19 cellular contexts compared by ENCODE assay signal in the genomic region with DNA sequence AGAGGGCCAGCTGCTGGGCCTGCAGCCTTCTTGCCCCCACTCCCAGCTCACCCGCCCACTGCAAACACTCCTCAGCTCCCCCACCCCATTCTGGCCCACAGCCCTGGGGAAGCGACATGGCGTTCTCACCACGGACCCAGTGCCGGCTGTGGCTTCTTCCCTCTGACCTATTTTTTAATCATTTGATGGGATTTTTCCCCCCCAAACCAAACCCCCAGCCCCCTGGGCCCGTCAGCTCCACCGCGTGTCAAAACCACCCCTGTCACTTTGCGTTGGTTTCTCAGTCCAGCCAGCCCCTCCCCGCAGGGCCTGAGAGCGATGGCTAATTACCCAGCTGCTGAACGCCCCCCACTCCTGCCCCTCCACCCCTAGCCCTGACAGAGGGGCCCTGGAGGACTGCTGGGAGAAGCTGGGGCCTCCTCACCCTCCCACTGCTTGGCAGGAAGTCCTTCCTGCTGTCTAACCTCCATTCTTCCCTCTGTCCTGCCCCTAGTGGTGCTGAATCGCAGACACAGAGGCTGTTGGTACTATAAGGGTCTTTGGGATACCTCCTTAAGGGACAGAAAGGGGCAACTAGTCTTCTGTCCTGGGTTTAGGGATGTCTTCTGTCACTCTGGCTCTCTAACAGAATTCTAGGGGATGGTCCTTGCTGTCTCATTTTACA. TPM values are rescaled to one million over a fixed set of nuclear protein-coding genes. Genes with fewer than 3 reads are reported as not detected.
DNase-seq lines count a peak whose midpoint lies in the region; ATAC-seq, FAIRE-seq and TF ChIP-seq lines count a peak whose summit lies in the region.
"Had no signal": no experiment of that assay in that cellular context is flagged by ENCODE, and none has a peak within 500 bp of the region (broad histone marks: within the 10 kb centered on the region; RNA-seq: fewer than 3 reads in every experiment).

No MANE protein-coding gene starts in this region.

- no peaks in the 10 kb centered on the region for H3K79me2 ChIP-seq in HepG2 (ENCODE audit: insufficient read depth, low read length)

- no peak for TF ChIP-seq POLR2A in HepG2 (IDR thresholded peaks at IDR 0.05; ENCODE audit: insufficient read depth in 1 of 2, low read depth in 2 of 2, low read length in 2 of 2)

- no peaks in the 10 kb centered on the region for H3K36me3 Mint-ChIP-seq in Caco-2 (ENCODE audit: insufficient read depth, unreplicated experiment)
- no peaks in the 10 kb centered on the region for H3K36me3 Mint-ChIP-seq in activated naive CD4-positive, alpha-beta T cell treated with anti-CD3 and anti-CD28 coated beads, Interleukin-2, amount 50 U/mL, for 72 hours
- H3K36me3 Mint-ChIP-seq: CD8-positive, alpha-beta T cell had no signal

- no peak for FAIRE-seq in HepG2 (lab: Jason Lieb, UNC)

- in situ Hi-C loops in HepG2 (cut with HindIII; ENCODE audit: extremely low pct_ligation_motif_present, low pct_unique_long_range_greater_than_20kb), result no loop called here

- H2AFZ ChIP-seq in HepG2 (ENCODE audit: low read length), result no peak overlapping the region
- H2AFZ ChIP-seq: PC-9 had no signal

- H3K4me2 ChIP-seq in HepG2 (ENCODE audit: low read depth, low read length), result no peak overlapping the region
- H3K4me2 ChIP-seq: PC-9 had no signal

- H3K4me1 Mint-ChIP-seq in Caco-2 (ENCODE audit: low read depth, unreplicated experiment), result no peaks in the 10 kb centered on the region

- intact Hi-C loops in Caco-2 (cut with micrococcal nuclease; ENCODE audit: unreplicated experiment), result no loop called here
- intact Hi-C loops in HepG2 (cut with micrococcal nuclease; ENCODE audit: unreplicated experiment), result no loop called here
- intact Hi-C loops in dorsolateral prefrontal cortex (cut with DNase I), result loop anchor here in 1 of 2 donors (1.0 to 10.0 kb wide), 2 partner anchors 32 to 59 kb away; no protein-coding TSS in a partner anchor

- H3K27ac ChIP-seq in HepG2 (ENCODE audit: extremely low read length, insufficient read depth, low read length) (no peak overlapping the region), dorsolateral prefrontal cortex (no peak overlapping the region)
- H3K27ac ChIP-seq: adrenal gland, left lung, PC-9, spleen had no signal

- H3K9me3 ChIP-seq in Caco-2, result no peaks in the 10 kb centered on the region
- no peaks in the 10 kb centered on the region for H3K9me3 ChIP-seq in HepG2 (ENCODE audit: low read length)
- H3K9me3 ChIP-seq: adrenal gland, left lung, spleen had no signal

- no peak for TF ChIP-seq RAD21 in HepG2 (CRISPR knock-in tag; IDR thresholded peaks at IDR 0.05)

- H3K4me1 ChIP-seq in Caco-2, result peaks cover 10% of the 10 kb centered on the region; the same call in 1 of the 2 replicates
- H3K4me1 ChIP-seq in HepG2 (ENCODE audit: insufficient read depth, low read length), result 0 out of 2 replicates have a peak, but pooled peaks cover 7% of the 10 kb centered on the region

- H3K27me3 ChIP-seq in Caco-2 (replicated peaks; ENCODE audit: control insufficient read depth, insufficient read depth, low read length), result peaks cover 5% of the 10 kb centered on the region
- H3K27me3 ChIP-seq in HepG2 (ENCODE audit: control insufficient read depth in 1 of 2, insufficient read depth in 2 of 2, low read length in 2 of 2), result peaks cover 29 to 94% of the 10 kb centered on the region in 2 experiments; a peak in 4 of 5 replicates
- H3K27me3 ChIP-seq in dorsolateral prefrontal cortex, result peaks cover 0 to 70% (median 40%) of the 10 kb centered on the region in 45 donors

- no peak overlapping the region for H3K27ac Mint-ChIP-seq in Caco-2 (ENCODE audit: unreplicated experiment)
- peak overlapping the region; percentile 85 to 100 for H3K27ac Mint-ChIP-seq in activated naive CD4-positive, alpha-beta T cell treated with anti-CD3 and anti-CD28 coated beads, Interleukin-2, amount 50 U/mL, for 72 hours
- H3K27ac Mint-ChIP-seq: activated B cell treated with CpG ODN at 0.5 μM for 24 hours; CD8-positive, alpha-beta T cell had no signal

- TF ChIP-seq EP300 in HepG2 (IDR thresholded peaks at IDR 0.05; ENCODE audit: low read depth in 2 of 2, low read length in 2 of 2) (no peak), HepG2 (CRISPR knock-in tag; IDR thresholded peaks at IDR 0.05; ENCODE audit: borderline replicate concordance) (no peak)

- H3K36me3 ChIP-seq in Caco-2 (ENCODE audit: control insufficient read depth, insufficient read depth, low read length) (no peaks in the 10 kb centered on the region), HepG2 (replicated peaks in 1 of 2; ENCODE audit: control insufficient read depth in 1 of 2, insufficient read depth in 2 of 2, low read length in 2 of 2) (no peaks in the 10 kb centered on the region)
- H3K36me3 ChIP-seq: adrenal gland, left lung, spleen had no signal

- ATAC-seq in activated naive CD4-positive, alpha-beta T cell treated with anti-CD3 and anti-CD28 coated beads, Interleukin-2, amount 50 U/mL, for 72 hours, result no peak
- no peak for ATAC-seq in HepG2
- ATAC-seq in GM21367 (IDR thresholded peaks at IDR 0.05; ENCODE audit: unreplicated experiment), result no peak
- ATAC-seq: CD8-positive, alpha-beta T cell; left lung had no signal

- POLR2A ChIA-PET in Caco-2 (lab: Charles Lee) (no interaction called here), HepG2 (lab: Yijun Ruan, JAX) (no interaction called here)

- CTCF ChIA-PET in Caco-2 (lab: Charles Lee), result interaction anchor here (1.4 kb wide), 1 partner anchor 7 kb away, joined by 5 read pairs; a partner anchor contains a TSS
- CTCF ChIA-PET in HepG2 (lab: Yijun Ruan, JAX; ENCODE audit: low intra/inter-chr PET ratio, low total read pairs), result no interaction called here

- DNase-seq in Caco-2 (no peak), HepG2 (ENCODE audit: low spot score) (no peak), dorsolateral prefrontal cortex (no peak)
- no peak for DNase-seq in activated naive CD4-positive, alpha-beta T cell treated with anti-CD3 and anti-CD28 coated beads, Interleukin-2, amount 50 U/mL, for 72 hours (ENCODE audit: low spot score in 2 of 2)
- DNase-seq in stimulated activated CD4-positive, alpha-beta T cell treated with anti-CD3 and anti-CD28 coated beads, Interleukin-4, amount 100 ng/mL, for 1 hour, result no peak
- DNase-seq: activated B cell treated with CpG ODN at 0.5 μM for 24 hours; activated CD8-positive, alpha-beta memory T cell treated with anti-CD3 and anti-CD28 coated beads, Interleukin-2, amount 50 U/mL, for 4 hours; adrenal gland; CD8-positive, alpha-beta T cell; hypothalamus; left lung; NCI-H146; PC-9; SW 1271 had no signal

- no peak overlapping the region for H3K4me3 Mint-ChIP-seq in Caco-2 (ENCODE audit: unreplicated experiment)
- H3K4me3 Mint-ChIP-seq: activated B cell treated with CpG ODN at 0.5 μM for 24 hours; CD8-positive, alpha-beta T cell had no signal

- H3K9ac ChIP-seq in HepG2 (ENCODE audit: insufficient read depth, low read depth, low read length), result no peak overlapping the region

- H4K20me1 ChIP-seq in HepG2 (ENCODE audit: insufficient read depth, low read length), result no peaks in the 10 kb centered on the region; the same call in 1 of the 2 replicates

- peaks cover 20% of the 10 kb centered on the region for H3K27me3 Mint-ChIP-seq in Caco-2 (ENCODE audit: insufficient read depth, unreplicated experiment)

- TF ChIP-seq CTCF in Caco-2 (IDR thresholded peaks at IDR 0.05; ENCODE audit: insufficient read depth in 1 of 2, low read depth in 1 of 2, low read length in 1 of 2, severe bottlenecking in 1 of 2, unreplicated experiment in 1 of 2), result peak; percentile 15 to 20
- 0 out of 2 replicates have a peak, but pooled peaks have one; percentile 30 for TF ChIP-seq CTCF in GM12874 (IDR thresholded peaks at IDR 0.05; ENCODE audit: insufficient read depth, low read depth, low read length)
- no peak for TF ChIP-seq CTCF in HepG2 (CRISPR knock-in tag; IDR thresholded peaks at IDR 0.05)
- TF ChIP-seq CTCF in dorsolateral prefrontal cortex (IDR thresholded peaks at IDR 0.05 in 54 of 56, conservative IDR thresholded peaks at IDR 0.05 in 2 of 56; ENCODE audit: low read depth in 1 of 56, partially characterized antibody in 56 of 56), result no peak

- H3K9me3 Mint-ChIP-seq in Caco-2 (ENCODE audit: unreplicated experiment), result no peaks in the 10 kb centered on the region
- no peaks in the 10 kb centered on the region for H3K9me3 Mint-ChIP-seq in activated naive CD4-positive, alpha-beta T cell treated with anti-CD3 and anti-CD28 coated beads, Interleukin-2, amount 50 U/mL, for 72 hours
- H3K9me3 Mint-ChIP-seq: activated B cell treated with CpG ODN at 0.5 μM for 24 hours; CD8-positive, alpha-beta T cell had no signal

- no peak overlapping the region for H3K4me3 ChIP-seq in Caco-2 (ENCODE audit: low read depth, low read length)
- no peak overlapping the region for H3K4me3 ChIP-seq in HepG2 (replicated peaks in 1 of 3; ENCODE audit: insufficient read depth in 1 of 3, low read depth in 2 of 3, low read length in 3 of 3)
- no peak overlapping the region for H3K4me3 ChIP-seq in dorsolateral prefrontal cortex
- H3K4me3 ChIP-seq: adrenal gland, left lung, PC-9, spleen had no signal

- no TSS peak for BruUV-seq in Caco-2 (replicated peaks; lab: Mats Ljungman, UMichigan)
- BruUV-seq in HepG2 (replicated peaks; lab: Mats Ljungman, UMichigan), result no TSS peak

- 37% methylated on average over 12 of the region's 13 CpGs for WGBS in HepG2 (ENCODE audit: low lambda C conversion rate)

RNA-seq across cellular contexts. Expression of a gene that starts 7.5 kb away (rescaled TPM):
- total RNA-seq in Caco-2 (2022), result not detected in 2 replicates
- total RNA-seq in activated naive CD4-positive, alpha-beta T cell treated with anti-CD3 and anti-CD28 coated beads, Interleukin-2, amount 50 U/mL, for 72 hours, result 10 to 100 TPM; 39.6 to 73.5 TPM
- total RNA-seq in HepG2 (2016; rRNA removed; fragmentation: Illumina TruSeq; extraction: Trizol), result not detected in 2 replicates
- not detected in 2 replicates for total RNA-seq in HepG2 (2016; cell fraction: cytosol; rRNA removed; fragmentation: Illumina TruSeq; extraction: Trizol; ENCODE audit: low read depth)
- total RNA-seq in HepG2 (2016; cell fraction: insoluble cytoplasmic fraction; rRNA removed; fragmentation: Illumina TruSeq; extraction: Trizol), result not detected in 2 replicates
- not detected in 2 replicates for total RNA-seq in HepG2 (2016; cell fraction: membrane; rRNA removed; fragmentation: Illumina TruSeq; extraction: Trizol)
- total RNA-seq in HepG2 (2016; cell fraction: nucleus; rRNA removed; fragmentation: Illumina TruSeq; extraction: Trizol), result not detected in 2 replicates
- not detected in 2 replicates for polyA plus RNA-seq in HepG2 (2011; rRNA removed)
- polyA plus RNA-seq in HepG2 (2011; cell fraction: cytosol; rRNA removed), result not detected in 2 replicates
- polyA plus RNA-seq in HepG2 (2011; cell fraction: nucleus; rRNA removed), result 0.08 TPM in 1 of 2 replicates, not detected in the other
- polyA plus RNA-seq in HepG2 (2012), result not detected in 2 replicates
- not detected in 2 replicates for polyA plus RNA-seq in HepG2 (2016; cell fraction: cytosol; fragmentation: Illumina TruSeq; extraction: Trizol; ENCODE audit: low read depth)
- not detected in 2 replicates for polyA plus RNA-seq in HepG2 (2016; cell fraction: insoluble cytoplasmic fraction; fragmentation: Illumina TruSeq; extraction: Trizol; ENCODE audit: low read depth)
- polyA plus RNA-seq in HepG2 (2016; cell fraction: membrane; fragmentation: Illumina TruSeq; extraction: Trizol; ENCODE audit: low read depth), result not detected in 2 replicates
- polyA plus RNA-seq in HepG2 (2016; cell fraction: nucleus; fragmentation: Illumina TruSeq; extraction: Trizol; ENCODE audit: insufficient read depth, low read depth), result not detected in 2 replicates
- polyA minus RNA-seq in HepG2 (2011; rRNA and poly(A)+ RNA removed; ENCODE audit: low replicate concordance), result not detected in 2 replicates
- not detected in 2 replicates for polyA minus RNA-seq in HepG2 (2011; cell fraction: cytosol; rRNA and poly(A)+ RNA removed)
- polyA minus RNA-seq in HepG2 (2011; cell fraction: nucleus; rRNA and poly(A)+ RNA removed), result not detected in 2 replicates
- total RNA-seq in dorsolateral prefrontal cortex, result under 1 TPM in 28 of 120 experiments, not detected in 92; 0.19 to 0.74 (median 0.39) TPM
- total RNA-seq: chondrocyte, epithelial cell of proximal tubule, PC-9 had no signal

RNA-seq across cellular contexts. Expression of a gene that starts 31.6 kb away (rescaled TPM):
- total RNA-seq in Caco-2 (2022) (27.4 and 30.4 TPM in 2 replicates), HepG2 (2016; rRNA removed; fragmentation: Illumina TruSeq; extraction: Trizol) (2.6 and 3.0 TPM in 2 replicates), dorsolateral prefrontal cortex (10 to 100 TPM; 15.3 to 57.8 (median 37.2) TPM)
- 10 to 100 TPM; 15.4 to 21.4 TPM for total RNA-seq in activated naive CD4-positive, alpha-beta T cell treated with anti-CD3 and anti-CD28 coated beads, Interleukin-2, amount 50 U/mL, for 72 hours
- total RNA-seq in HepG2 (2016; cell fraction: cytosol; rRNA removed; fragmentation: Illumina TruSeq; extraction: Trizol; ENCODE audit: low read depth), result 0.88 and 1.4 TPM in 2 replicates
- 2.8 and 3.8 TPM in 2 replicates for total RNA-seq in HepG2 (2016; cell fraction: insoluble cytoplasmic fraction; rRNA removed; fragmentation: Illumina TruSeq; extraction: Trizol)
- total RNA-seq in HepG2 (2016; cell fraction: membrane; rRNA removed; fragmentation: Illumina TruSeq; extraction: Trizol), result 2.5 and 2.9 TPM in 2 replicates
- 2.6 and 4.3 TPM in 2 replicates for total RNA-seq in HepG2 (2016; cell fraction: nucleus; rRNA removed; fragmentation: Illumina TruSeq; extraction: Trizol)
- polyA plus RNA-seq in HepG2 (2011; rRNA removed), result 7.0 and 10.9 TPM in 2 replicates
- polyA plus RNA-seq in HepG2 (2011; cell fraction: cytosol; rRNA removed), result 4.9 and 5.8 TPM in 2 replicates
- polyA plus RNA-seq in HepG2 (2011; cell fraction: nucleus; rRNA removed), result 50.3 and 56.8 TPM in 2 replicates
- polyA plus RNA-seq in HepG2 (2012), result 11.8 and 15.7 TPM in 2 replicates
- 0.86 and 1.4 TPM in 2 replicates for polyA plus RNA-seq in HepG2 (2016; cell fraction: cytosol; fragmentation: Illumina TruSeq; extraction: Trizol; ENCODE audit: low read depth)
- 2.8 and 3.9 TPM in 2 replicates for polyA plus RNA-seq in HepG2 (2016; cell fraction: insoluble cytoplasmic fraction; fragmentation: Illumina TruSeq; extraction: Trizol; ENCODE audit: low read depth)
- polyA plus RNA-seq in HepG2 (2016; cell fraction: membrane; fragmentation: Illumina TruSeq; extraction: Trizol; ENCODE audit: low read depth), result 1.6 and 2.8 TPM in 2 replicates
- 17.9 and 18.3 TPM in 2 replicates for polyA plus RNA-seq in HepG2 (2016; cell fraction: nucleus; fragmentation: Illumina TruSeq; extraction: Trizol; ENCODE audit: insufficient read depth, low read depth)
- 0.16 and 7.4 TPM in 2 replicates for polyA minus RNA-seq in HepG2 (2011; rRNA and poly(A)+ RNA removed; ENCODE audit: low replicate concordance)
- polyA minus RNA-seq in HepG2 (2011; cell fraction: cytosol; rRNA and poly(A)+ RNA removed), result 1.8 and 5.3 TPM in 2 replicates
- polyA minus RNA-seq in HepG2 (2011; cell fraction: nucleus; rRNA and poly(A)+ RNA removed), result 4.2 and 6.6 TPM in 2 replicates

Comparison
In these comparisons a context has a peak if more than half of its experiments do, and no peak if none do; other contexts are left out.
1. CTCF ChIP-seq: peak in Caco-2 (2 of 2) and GM12874 (single experiment); none in HepG2 (single experiment) and dorsolateral prefrontal cortex (0 of 56).
2. RNA of a gene that starts 7.5 kb away (total RNA-seq): 39.6 to 73.5 TPM in activated naive CD4-positive, alpha-beta T cell treated with anti-CD3 and anti-CD28 coated beads, Interleukin-2, amount 50 U/mL, for 72 hours; 0.19 to 0.74 TPM in dorsolateral prefrontal cortex, not detected in Caco-2 and not detected in HepG2; every median in the first group is over 10 times any median in the second.